ENCODE assay signal across 1 cellular context in the genomic region with DNA sequence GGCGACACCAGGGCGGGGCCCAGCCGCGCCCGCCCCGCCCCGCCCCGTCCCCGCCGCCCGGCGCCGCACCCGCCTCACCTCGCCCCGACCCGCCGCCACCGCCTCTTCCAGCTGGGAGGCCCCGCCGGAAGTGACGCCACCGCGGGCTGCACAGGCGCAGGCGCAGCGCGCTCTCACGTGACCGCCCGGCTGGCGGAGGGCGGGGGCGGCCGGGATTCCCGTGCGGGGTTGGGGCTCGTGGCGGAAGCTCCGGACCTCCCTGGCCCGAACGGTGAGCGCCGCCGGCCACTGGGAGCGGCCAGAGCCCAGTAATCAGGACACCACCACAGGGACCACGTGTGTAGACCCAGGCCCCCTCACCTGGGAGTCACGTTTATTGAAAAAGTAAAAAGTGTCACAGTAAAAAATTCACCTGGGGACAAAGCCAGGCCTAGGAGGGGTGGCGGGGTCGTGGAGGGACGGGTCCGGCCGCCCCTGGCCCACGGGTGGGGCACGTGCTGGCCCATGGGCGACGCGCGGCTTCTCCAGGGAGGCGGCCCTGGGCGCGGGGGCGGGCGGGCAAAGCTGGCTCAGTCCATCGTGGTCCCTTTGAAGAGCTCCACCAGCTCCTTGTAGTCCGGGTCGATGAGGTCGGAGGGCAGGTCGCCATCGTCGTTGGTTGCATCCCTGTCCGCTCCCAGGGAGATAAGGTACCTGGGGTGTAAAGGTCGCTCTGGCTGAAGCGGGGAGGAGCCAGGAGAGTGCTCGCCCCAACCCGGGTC.
TF ChIP-seq lines count a peak whose summit lies in the region.

MCRIP1 (minus strand) TSS at position 132 of the 761 bp plus-strand sequence. CDS start 8,785 bp downstream, outside the sequence.

TF ChIP-seq in GM12878, 131 proteins besides CTCF, POLR2A, EP300 and RAD21 (continued from another document and continues in another):
- TF ChIP-seq ATF2 (IDR thresholded peaks at IDR 0.05; ENCODE audit: low read length) (no peak), STAT1 (conservative IDR thresholded peaks at IDR 0.05) (no peak), TCF3 (IDR thresholded peaks at IDR 0.05; ENCODE audit: borderline replicate concordance, insufficient read depth, low read depth, low read length) (peak; percentile 86), TCF12 (IDR thresholded peaks at IDR 0.05; ENCODE audit: low read depth, low read length) (peak; percentile 60; the same call in 1 of the 2 replicates), MTA3 (IDR thresholded peaks at IDR 0.05; ENCODE audit: borderline replicate concordance, low read length) (no peak), KLF5 (IDR thresholded peaks at IDR 0.05; ENCODE audit: partially characterized antibody) (peak; percentile 67), DPF2 (IDR thresholded peaks at IDR 0.05) (peak; percentile 24; the same call in 1 of the 2 replicates), E2F4 (IDR thresholded peaks at IDR 0.05; ENCODE audit: low read depth, low read length) (no peak), MEF2B (IDR thresholded peaks at IDR 0.05; ENCODE audit: partially characterized antibody, poor library complexity, severe bottlenecking) (peak; percentile 47), ZBTB11 (CRISPR knock-in tag; IDR thresholded peaks at IDR 0.05) (0 out of 2 replicates have a peak, but pooled peaks have one; percentile 1), ZNF687 (IDR thresholded peaks at IDR 0.05) (peak; percentile 63; the same call in 1 of the 2 replicates), WRNIP1 (IDR thresholded peaks at IDR 0.05; ENCODE audit: borderline replicate concordance, low read depth, low read length) (no peak), NR2F1 (conservative IDR thresholded peaks at IDR 0.05) (peak; percentile 64), RUNX3 (IDR thresholded peaks at IDR 0.05; ENCODE audit: low read length) (no peak), BHLHE40 (IDR thresholded peaks at IDR 0.05; ENCODE audit: borderline replicate concordance in 1 of 2, low read depth in 2 of 2, low read length in 1 of 2) (peak; percentile 98 to 100), NFXL1 (IDR thresholded peaks at IDR 0.05; ENCODE audit: borderline replicate concordance) (no peak), ZNF622 (IDR thresholded peaks at IDR 0.05) (no peak), IKZF1 (conservative IDR thresholded peaks at IDR 0.05) (peak; percentile 35; the same call in 1 of the 2 replicates), CREM (IDR thresholded peaks at IDR 0.05; ENCODE audit: low read depth) (peak; percentile 65; the same call in 1 of the 2 replicates)
- TF ChIP-seq, protein P1, sequence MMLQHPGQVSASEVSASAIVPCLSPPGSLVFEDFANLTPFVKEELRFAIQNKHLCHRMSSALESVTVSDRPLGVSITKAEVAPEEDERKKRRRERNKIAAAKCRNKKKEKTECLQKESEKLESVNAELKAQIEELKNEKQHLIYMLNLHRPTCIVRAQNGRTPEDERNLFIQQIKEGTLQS (IDR thresholded peaks at IDR 0.05; ENCODE audit: borderline replicate concordance, extremely low read depth, low read depth, low read length), result peak; percentile 88
- TF ChIP-seq, protein P2, sequence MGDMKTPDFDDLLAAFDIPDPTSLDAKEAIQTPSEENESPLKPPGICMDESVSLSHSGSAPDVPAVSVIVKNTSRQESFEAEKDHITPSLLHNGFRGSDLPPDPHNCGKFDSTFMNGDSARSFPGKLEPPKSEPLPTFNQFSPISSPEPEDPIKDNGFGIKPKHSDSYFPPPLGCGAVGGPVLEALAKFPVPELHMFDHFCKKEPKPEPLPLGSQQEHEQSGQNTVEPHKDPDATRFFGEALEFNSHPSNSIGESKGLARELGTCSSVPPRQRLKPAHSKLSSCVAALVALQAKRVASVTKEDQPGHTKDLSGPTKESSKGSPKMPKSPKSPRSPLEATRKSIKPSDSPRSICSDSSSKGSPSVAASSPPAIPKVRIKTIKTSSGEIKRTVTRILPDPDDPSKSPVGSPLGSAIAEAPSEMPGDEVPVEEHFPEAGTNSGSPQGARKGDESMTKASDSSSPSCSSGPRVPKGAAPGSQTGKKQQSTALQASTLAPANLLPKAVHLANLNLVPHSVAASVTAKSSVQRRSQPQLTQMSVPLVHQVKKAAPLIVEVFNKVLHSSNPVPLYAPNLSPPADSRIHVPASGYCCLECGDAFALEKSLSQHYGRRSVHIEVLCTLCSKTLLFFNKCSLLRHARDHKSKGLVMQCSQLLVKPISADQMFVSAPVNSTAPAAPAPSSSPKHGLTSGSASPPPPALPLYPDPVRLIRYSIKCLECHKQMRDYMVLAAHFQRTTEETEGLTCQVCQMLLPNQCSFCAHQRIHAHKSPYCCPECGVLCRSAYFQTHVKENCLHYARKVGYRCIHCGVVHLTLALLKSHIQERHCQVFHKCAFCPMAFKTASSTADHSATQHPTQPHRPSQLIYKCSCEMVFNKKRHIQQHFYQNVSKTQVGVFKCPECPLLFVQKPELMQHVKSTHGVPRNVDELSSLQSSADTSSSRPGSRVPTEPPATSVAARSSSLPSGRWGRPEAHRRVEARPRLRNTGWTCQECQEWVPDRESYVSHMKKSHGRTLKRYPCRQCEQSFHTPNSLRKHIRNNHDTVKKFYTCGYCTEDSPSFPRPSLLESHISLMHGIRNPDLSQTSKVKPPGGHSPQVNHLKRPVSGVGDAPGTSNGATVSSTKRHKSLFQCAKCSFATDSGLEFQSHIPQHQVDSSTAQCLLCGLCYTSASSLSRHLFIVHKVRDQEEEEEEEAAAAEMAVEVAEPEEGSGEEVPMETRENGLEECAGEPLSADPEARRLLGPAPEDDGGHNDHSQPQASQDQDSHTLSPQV (IDR thresholded peaks at IDR 0.05), result no peak
- TF ChIP-seq, protein P3, sequence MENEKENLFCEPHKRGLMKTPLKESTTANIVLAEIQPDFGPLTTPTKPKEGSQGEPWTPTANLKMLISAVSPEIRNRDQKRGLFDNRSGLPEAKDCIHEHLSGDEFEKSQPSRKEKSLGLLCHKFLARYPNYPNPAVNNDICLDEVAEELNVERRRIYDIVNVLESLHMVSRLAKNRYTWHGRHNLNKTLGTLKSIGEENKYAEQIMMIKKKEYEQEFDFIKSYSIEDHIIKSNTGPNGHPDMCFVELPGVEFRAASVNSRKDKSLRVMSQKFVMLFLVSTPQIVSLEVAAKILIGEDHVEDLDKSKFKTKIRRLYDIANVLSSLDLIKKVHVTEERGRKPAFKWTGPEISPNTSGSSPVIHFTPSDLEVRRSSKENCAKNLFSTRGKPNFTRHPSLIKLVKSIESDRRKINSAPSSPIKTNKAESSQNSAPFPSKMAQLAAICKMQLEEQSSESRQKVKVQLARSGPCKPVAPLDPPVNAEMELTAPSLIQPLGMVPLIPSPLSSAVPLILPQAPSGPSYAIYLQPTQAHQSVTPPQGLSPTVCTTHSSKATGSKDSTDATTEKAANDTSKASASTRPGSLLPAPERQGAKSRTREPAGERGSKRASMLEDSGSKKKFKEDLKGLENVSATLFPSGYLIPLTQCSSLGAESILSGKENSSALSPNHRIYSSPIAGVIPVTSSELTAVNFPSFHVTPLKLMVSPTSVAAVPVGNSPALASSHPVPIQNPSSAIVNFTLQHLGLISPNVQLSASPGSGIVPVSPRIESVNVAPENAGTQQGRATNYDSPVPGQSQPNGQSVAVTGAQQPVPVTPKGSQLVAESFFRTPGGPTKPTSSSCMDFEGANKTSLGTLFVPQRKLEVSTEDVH (IDR thresholded peaks at IDR 0.05; ENCODE audit: low read depth, partially characterized antibody), result no peak
- TF ChIP-seq, protein P4, sequence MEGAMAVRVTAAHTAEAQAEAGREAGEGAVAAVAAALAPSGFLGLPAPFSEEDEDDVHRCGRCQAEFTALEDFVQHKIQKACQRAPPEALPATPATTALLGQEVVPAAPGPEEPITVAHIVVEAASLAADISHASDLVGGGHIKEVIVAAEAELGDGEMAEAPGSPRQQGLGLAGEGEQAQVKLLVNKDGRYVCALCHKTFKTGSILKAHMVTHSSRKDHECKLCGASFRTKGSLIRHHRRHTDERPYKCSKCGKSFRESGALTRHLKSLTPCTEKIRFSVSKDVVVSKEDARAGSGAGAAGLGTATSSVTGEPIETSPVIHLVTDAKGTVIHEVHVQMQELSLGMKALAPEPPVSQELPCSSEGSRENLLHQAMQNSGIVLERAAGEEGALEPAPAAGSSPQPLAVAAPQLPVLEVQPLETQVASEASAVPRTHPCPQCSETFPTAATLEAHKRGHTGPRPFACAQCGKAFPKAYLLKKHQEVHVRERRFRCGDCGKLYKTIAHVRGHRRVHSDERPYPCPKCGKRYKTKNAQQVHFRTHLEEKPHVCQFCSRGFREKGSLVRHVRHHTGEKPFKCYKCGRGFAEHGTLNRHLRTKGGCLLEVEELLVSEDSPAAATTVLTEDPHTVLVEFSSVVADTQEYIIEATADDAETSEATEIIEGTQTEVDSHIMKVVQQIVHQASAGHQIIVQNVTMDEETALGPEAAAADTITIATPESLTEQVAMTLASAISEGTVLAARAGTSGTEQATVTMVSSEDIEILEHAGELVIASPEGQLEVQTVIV (IDR thresholded peaks at IDR 0.05; ENCODE audit: borderline replicate concordance, partially characterized antibody), result no peak
- TF ChIP-seq, protein P5, sequence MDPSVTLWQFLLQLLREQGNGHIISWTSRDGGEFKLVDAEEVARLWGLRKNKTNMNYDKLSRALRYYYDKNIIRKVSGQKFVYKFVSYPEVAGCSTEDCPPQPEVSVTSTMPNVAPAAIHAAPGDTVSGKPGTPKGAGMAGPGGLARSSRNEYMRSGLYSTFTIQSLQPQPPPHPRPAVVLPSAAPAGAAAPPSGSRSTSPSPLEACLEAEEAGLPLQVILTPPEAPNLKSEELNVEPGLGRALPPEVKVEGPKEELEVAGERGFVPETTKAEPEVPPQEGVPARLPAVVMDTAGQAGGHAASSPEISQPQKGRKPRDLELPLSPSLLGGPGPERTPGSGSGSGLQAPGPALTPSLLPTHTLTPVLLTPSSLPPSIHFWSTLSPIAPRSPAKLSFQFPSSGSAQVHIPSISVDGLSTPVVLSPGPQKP (IDR thresholded peaks at IDR 0.05; ENCODE audit: low read depth, low read length), result peak; percentile 76
- TF ChIP-seq, protein P6, sequence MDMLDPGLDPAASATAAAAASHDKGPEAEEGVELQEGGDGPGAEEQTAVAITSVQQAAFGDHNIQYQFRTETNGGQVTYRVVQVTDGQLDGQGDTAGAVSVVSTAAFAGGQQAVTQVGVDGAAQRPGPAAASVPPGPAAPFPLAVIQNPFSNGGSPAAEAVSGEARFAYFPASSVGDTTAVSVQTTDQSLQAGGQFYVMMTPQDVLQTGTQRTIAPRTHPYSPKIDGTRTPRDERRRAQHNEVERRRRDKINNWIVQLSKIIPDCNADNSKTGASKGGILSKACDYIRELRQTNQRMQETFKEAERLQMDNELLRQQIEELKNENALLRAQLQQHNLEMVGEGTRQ (IDR thresholded peaks at IDR 0.05; ENCODE audit: borderline replicate concordance, low read depth, low read length), result peak; percentile 79
